In genomic region chr2:94870392-94871225, GRCh38 we compare ENCODE assay signal across 10 cellular contexts. TPM values are rescaled to one million over a fixed set of nuclear protein-coding genes. Genes with fewer than 3 reads are reported as not detected.
DNase-seq lines count a peak whose midpoint lies in the region; ATAC-seq and TF ChIP-seq lines count a peak whose summit lies in the region.
"Had no signal": no experiment of that assay in that cellular context is flagged by ENCODE, and none has a peak within 500 bp of the region (broad histone marks: within the 10 kb centered on the region; RNA-seq: fewer than 3 reads in every experiment).

No MANE protein-coding gene starts in this region.

- no TSS peak for BruUV-seq in mammary epithelial cell (replicated peaks; lab: Mats Ljungman, UMichigan)

- CTCF ChIA-PET in activated CD4-positive, alpha-beta T cell treated with anti-CD3 and anti-CD28 coated beads for 36 hours (lab: Charles Lee), result no interaction called here
- CTCF ChIA-PET in mammary epithelial cell (lab: Charles Lee; ENCODE audit: low non-redundant PET), result no interaction called here

- H3K79me2 ChIP-seq in Karpas-422 (ENCODE audit: low read length), result no peaks in the 10 kb centered on the region
- no peaks in the 10 kb centered on the region for H3K79me2 ChIP-seq in mammary epithelial cell (ENCODE audit: insufficient read depth, low read length)

- H3K36me3 ChIP-seq in Karpas-422 (ENCODE audit: insufficient read depth, low read length) (no peaks in the 10 kb centered on the region), mammary epithelial cell (ENCODE audit: insufficient read depth, low read length) (no peaks in the 10 kb centered on the region)

- H3K27me3 ChIP-seq in Karpas-422 (ENCODE audit: low read length) (no peaks in the 10 kb centered on the region), mammary epithelial cell (ENCODE audit: insufficient read depth, low read length) (no peaks in the 10 kb centered on the region)

- H3K4me1 Mint-ChIP-seq in activated CD4-positive, alpha-beta T cell treated with anti-CD3 and anti-CD28 coated beads for 36 hours, result no peaks in the 10 kb centered on the region
- peaks cover 2% of the 10 kb centered on the region for H3K4me1 Mint-ChIP-seq in progenitor cell of endocrine pancreas (ENCODE audit: low read depth)

- H3K9ac ChIP-seq in Karpas-422 (ENCODE audit: low read length), result no peak overlapping the region
- no peak overlapping the region for H3K9ac ChIP-seq in mammary epithelial cell (ENCODE audit: insufficient read depth, low read length)

- peak; percentile 69 for DNase-seq in activated CD4-positive, alpha-beta T cell treated with anti-CD3 and anti-CD28 coated beads for 36 hours
- DNase-seq in activated CD4-positive, alpha-beta T cell treated with anti-CD3 and anti-CD28 coated beads, Interleukin-2, amount 50 U/mL, for 1 hour, result no peak
- DNase-seq in Karpas-422 (peak; percentile 71), mammary epithelial cell (no peak), progenitor cell of endocrine pancreas (ENCODE audit: low spot score, unreplicated experiment) (no peak), GM19240 (ENCODE audit: insufficient read length, low spot score) (no peak), islet precursor cell (no peak)
- DNase-seq: activated CD4-positive, CD25-positive, alpha-beta regulatory T cell; CD4-positive, alpha-beta memory T cell had no signal

- dilution Hi-C loops in mammary epithelial cell (cut with HindIII; ENCODE audit: low sequenced_read_pairs), result no loop called here

- no peak overlapping the region for H3K27ac ChIP-seq in Karpas-422 (ENCODE audit: low read length)
- H3K27ac ChIP-seq in mammary epithelial cell (ENCODE audit: insufficient read depth, low read depth, low read length), result no peak overlapping the region

- intact Hi-C loops in activated CD4-positive, alpha-beta T cell treated with anti-CD3 and anti-CD28 coated beads for 36 hours (cut with DNase I, micrococcal nuclease), result loop anchor here in 1 of 2 experiments (10.0 kb wide), 1 partner anchor 244 kb away; no protein-coding TSS in a partner anchor
- intact Hi-C loops in mammary epithelial cell (cut with micrococcal nuclease), result no loop called here

- WGBS in mammary epithelial cell (ENCODE audit: low coverage, missing lambda C conversion rate), result 6% methylated on average over 12 of the region's 26 CpGs

- POLR2A ChIA-PET in activated CD4-positive, alpha-beta T cell treated with anti-CD3 and anti-CD28 coated beads for 36 hours (lab: Charles Lee), result interaction anchor here (1.3 kb wide), 1 partner anchor 86 kb away, joined by 4 read pairs; no protein-coding TSS in a partner anchor

- no peak overlapping the region for H3K4me3 Mint-ChIP-seq in activated CD4-positive, alpha-beta T cell treated with anti-CD3 and anti-CD28 coated beads for 36 hours
- no peak overlapping the region for H3K4me3 Mint-ChIP-seq in progenitor cell of endocrine pancreas (ENCODE audit: low read depth)
- H3K4me3 Mint-ChIP-seq: CD4-positive, alpha-beta memory T cell had no signal

- no peak overlapping the region for H3K27ac Mint-ChIP-seq in activated CD4-positive, alpha-beta T cell treated with anti-CD3 and anti-CD28 coated beads for 36 hours
- peak overlapping the region; percentile 20 for H3K27ac Mint-ChIP-seq in progenitor cell of endocrine pancreas
- H3K27ac Mint-ChIP-seq: CD4-positive, alpha-beta memory T cell had no signal

- TF ChIP-seq CTCF in mammary epithelial cell (conservative IDR thresholded peaks at IDR 0.05 in 1 of 2, IDR thresholded peaks at IDR 0.05 in 1 of 2; ENCODE audit: extremely low read depth in 1 of 2, insufficient read depth in 1 of 2, low read depth in 1 of 2, low read length in 2 of 2) (peak; percentile 22 to 71), progenitor cell of endocrine pancreas (IDR thresholded peaks at IDR 0.05; ENCODE audit: unreplicated experiment) (peak; percentile 53)

- no peaks in the 10 kb centered on the region for H3K36me3 Mint-ChIP-seq in activated CD4-positive, alpha-beta T cell treated with anti-CD3 and anti-CD28 coated beads for 36 hours (ENCODE audit: low read depth)
- no peaks in the 10 kb centered on the region for H3K36me3 Mint-ChIP-seq in progenitor cell of endocrine pancreas (ENCODE audit: insufficient read depth)
- H3K36me3 Mint-ChIP-seq: CD4-positive, alpha-beta memory T cell had no signal

- H3K4me2 ChIP-seq in Karpas-422 (ENCODE audit: low read depth, low read length, poor library complexity, severe bottlenecking) (no peak overlapping the region), mammary epithelial cell (ENCODE audit: insufficient read depth, low read depth, low read length) (no peak overlapping the region)

- peaks cover 16% of the 10 kb centered on the region for H3K27me3 Mint-ChIP-seq in activated CD4-positive, alpha-beta T cell treated with anti-CD3 and anti-CD28 coated beads for 36 hours
- H3K27me3 Mint-ChIP-seq in progenitor cell of endocrine pancreas, result peaks cover 24% of the 10 kb centered on the region

- no peaks in the 10 kb centered on the region for H3K9me2 ChIP-seq in Karpas-422 (replicated peaks; ENCODE audit: insufficient read depth, low read length)

- H2AFZ ChIP-seq in Karpas-422 (ENCODE audit: low read length), result no peak overlapping the region
- no peak overlapping the region for H2AFZ ChIP-seq in mammary epithelial cell (ENCODE audit: low read depth, low read length)

- no peaks in the 10 kb centered on the region for H3K4me1 ChIP-seq in Karpas-422 (ENCODE audit: low read length)
- H3K4me1 ChIP-seq in mammary epithelial cell (ENCODE audit: insufficient read depth, low read length), result no peaks in the 10 kb centered on the region

- no peaks in the 10 kb centered on the region for H3K9me3 Mint-ChIP-seq in activated CD4-positive, alpha-beta T cell treated with anti-CD3 and anti-CD28 coated beads for 36 hours (ENCODE audit: low read depth)
- H3K9me3 Mint-ChIP-seq in progenitor cell of endocrine pancreas (ENCODE audit: low read depth), result no peaks in the 10 kb centered on the region
- H3K9me3 Mint-ChIP-seq: CD4-positive, alpha-beta memory T cell had no signal

- H3K4me3 ChIP-seq in Karpas-422 (ENCODE audit: low read length) (no peak overlapping the region), mammary epithelial cell (replicated peaks in 1 of 3; ENCODE audit: insufficient read depth in 1 of 3, low read depth in 2 of 3, low read length in 3 of 3) (no peak overlapping the region)

- in situ Hi-C loops in mammary epithelial cell (cut with MboI; ENCODE audit: low sequenced_read_pairs in 2 of 2), result no loop called here

- H4K20me1 ChIP-seq in Karpas-422 (ENCODE audit: insufficient read depth, low read depth, low read length) (no peaks in the 10 kb centered on the region), mammary epithelial cell (ENCODE audit: insufficient read depth, low read length) (no peaks in the 10 kb centered on the region)

- no peak for ATAC-seq in activated CD4-positive, alpha-beta T cell treated with anti-CD3 and anti-CD28 coated beads for 36 hours
- no peak for ATAC-seq in GM19395 (IDR thresholded peaks at IDR 0.05; ENCODE audit: unreplicated experiment)

- H3K9me3 ChIP-seq in Karpas-422 (ENCODE audit: low read length) (no peaks in the 10 kb centered on the region), mammary epithelial cell (replicated peaks; ENCODE audit: insufficient read depth, low read length) (no peaks in the 10 kb centered on the region)

RNA-seq across cellular contexts. Expression of gene TEKT4, which starts 0.6 kb away (rescaled TPM):
- not detected for total RNA-seq in activated CD4-positive, alpha-beta T cell treated with anti-CD3 and anti-CD28 coated beads for 36 hours
- not detected in 2 replicates for total RNA-seq in Karpas-422 (2014; rRNA removed; shearing (Covaris generic); ENCODE audit: low replicate concordance)
- under 1 TPM in 1 of 2 donors, not detected in 1; 0.26 TPM for total RNA-seq in mammary epithelial cell
- polyA plus RNA-seq in mammary epithelial cell, result not detected
- not detected for polyA minus RNA-seq in mammary epithelial cell
- 0.29 and 0.34 TPM in 2 replicates for total RNA-seq in progenitor cell of endocrine pancreas
- total RNA-seq: CD4-positive, alpha-beta memory T cell had no signal
- polyA plus RNA-seq: CD4-positive, alpha-beta memory T cell had no signal

Comparison
In these comparisons a context has a peak if more than half of its experiments do, and no peak if none do; other contexts are left out.
1. DNase-seq: peak in activated CD4-positive, alpha-beta T cell treated with anti-CD3 and anti-CD28 coated beads for 36 hours (single experiment) and Karpas-422 (single experiment); none in activated CD4-positive, alpha-beta T cell treated with anti-CD3 and anti-CD28 coated beads, Interleukin-2, amount 50 U/mL, for 1 hour (single experiment), mammary epithelial cell (single experiment), progenitor cell of endocrine pancreas (single experiment), GM19240 (single experiment) and islet precursor cell (single experiment).